In genomic region chr10:86591436-86591835, GRCh38 we compare ENCODE assay signal across 22 cellular contexts.
DNase-seq lines count a peak whose midpoint lies in the region; ATAC-seq and TF ChIP-seq lines count a peak whose summit lies in the region.
"Had no signal": no experiment of that assay in that cellular context is flagged by ENCODE, and none has a peak within 500 bp of the region (broad histone marks: within the 10 kb centered on the region; RNA-seq: fewer than 3 reads in every experiment).

No MANE protein-coding gene starts in this region.

- H2AK9ac ChIP-seq in IMR-90 (replicated peaks; ENCODE audit: low read depth, low read length, poor library complexity), result no peak overlapping the region

- no peak overlapping the region for H3K18ac ChIP-seq in IMR-90 (ENCODE audit: low read depth, low read length)

- no peaks in the 10 kb centered on the region for H3K36me3 ChIP-seq in IMR-90 (ENCODE audit: control insufficient read depth, insufficient read depth, low read length)
- no peaks in the 10 kb centered on the region for H3K36me3 ChIP-seq in naive thymus-derived CD4-positive, alpha-beta T cell (ENCODE audit: control insufficient read depth in 2 of 3, insufficient read depth in 3 of 3, low read length in 3 of 3)
- no peaks in the 10 kb centered on the region for H3K36me3 ChIP-seq in brain microvascular endothelial cell (replicated peaks)
- H3K36me3 ChIP-seq: BE2C, BLaER1 had no signal

- no TSS peak for BruUV-seq in IMR-90 (replicated peaks; lab: Mats Ljungman, UMichigan)

- no peak overlapping the region for H4K91ac ChIP-seq in IMR-90 (ENCODE audit: insufficient read depth, low read depth, low read length)

- ATAC-seq in right cardiac atrium (no peak), IMR-90 (ENCODE audit: low read depth) (no peak), GM21786 (IDR thresholded peaks at IDR 0.05; ENCODE audit: unreplicated experiment) (no peak), HG03439 (IDR thresholded peaks at IDR 0.05; ENCODE audit: unreplicated experiment) (no peak)
- ATAC-seq in naive thymus-derived CD4-positive, alpha-beta T cell, result peak; percentile 18
- ATAC-seq: GM12878 had no signal

- no peak overlapping the region for H3K4ac ChIP-seq in IMR-90 (ENCODE audit: low read depth, low read length)

- in situ Hi-C loops in IMR-90 (cut with MboI; ENCODE audit: low sequenced_read_pairs), result loop anchor here (25.0 kb wide), 1 partner anchor 404 kb away; no protein-coding TSS in a partner anchor
- in situ Hi-C loops in brain microvascular endothelial cell (cut with HindIII; ENCODE audit: low pct_ligation_motif_present, low sequenced_read_pairs), result no loop called here

- no peak overlapping the region for H3K27ac ChIP-seq in right cardiac atrium (ENCODE audit: low read length)
- H3K27ac ChIP-seq in IMR-90 (ENCODE audit: insufficient read depth, low read length), result no peak overlapping the region
- H3K27ac ChIP-seq in naive thymus-derived CD4-positive, alpha-beta T cell (ENCODE audit: low read depth, low read length), result no peak overlapping the region
- no peak overlapping the region for H3K27ac ChIP-seq in brain microvascular endothelial cell
- H3K27ac ChIP-seq: BLaER1 had no signal

- H2BK5ac ChIP-seq in IMR-90 (ENCODE audit: low read depth, low read length, poor library complexity, severe bottlenecking), result no peak overlapping the region

- intact Hi-C loops in cardiac septum (cut with DNase I) (no loop called here), right cardiac atrium (cut with DNase I) (no loop called here), IMR-90 (cut with micrococcal nuclease) (loop anchor here (5.0 kb wide), 1 partner anchor 36 kb away; no protein-coding TSS in a partner anchor)
- intact Hi-C loops in naive thymus-derived CD4-positive, alpha-beta T cell (cut with micrococcal nuclease), result no loop called here

- H3K14ac ChIP-seq in IMR-90 (replicated peaks; ENCODE audit: low read depth, low read length), result no peak overlapping the region

- no peaks in the 10 kb centered on the region for H4K20me1 ChIP-seq in IMR-90 (ENCODE audit: insufficient read depth, low read length)
- H4K20me1 ChIP-seq: BLaER1 had no signal

- DNase-seq in cardiac septum (ENCODE audit: low spot score) (peak; percentile 55), right cardiac atrium (no peak), IMR-90 (no peak), brain microvascular endothelial cell (no peak)
- DNase-seq in naive thymus-derived CD4-positive, alpha-beta T cell, result no peak
- DNase-seq: 8988T; ACHN; BE2C; C1 segment of cervical spinal cord; Caco-2; Calu3; CD4-positive, alpha-beta memory T cell; CD4-positive, CD25-positive, alpha-beta regulatory T cell; CD8-positive, alpha-beta memory T cell; DND-41; EL; GDM1 had no signal

- H3K23ac ChIP-seq in IMR-90 (ENCODE audit: low read depth, low read length), result no peak overlapping the region

- H3K9ac ChIP-seq in IMR-90 (ENCODE audit: low read depth, low read length), result no peak overlapping the region
- H3K9ac ChIP-seq: BLaER1 had no signal

- no peak overlapping the region for H2AK5ac ChIP-seq in IMR-90 (ENCODE audit: low read depth, low read length)

- H3K9me3 ChIP-seq in right cardiac atrium (ENCODE audit: control insufficient read depth, low read length) (no peaks in the 10 kb centered on the region), IMR-90 (ENCODE audit: control insufficient read depth, insufficient read depth, low read length) (no peaks in the 10 kb centered on the region)
- H3K9me3 ChIP-seq in naive thymus-derived CD4-positive, alpha-beta T cell (ENCODE audit: control insufficient read depth in 2 of 3, low read length in 3 of 3), result no peaks in the 10 kb centered on the region
- H3K9me3 ChIP-seq: BE2C, BLaER1, Caco-2 had no signal

- no peak overlapping the region for H4K8ac ChIP-seq in IMR-90 (ENCODE audit: low read depth in 2 of 2, low read length in 2 of 2)

- H3K4me1 ChIP-seq in right cardiac atrium (ENCODE audit: control insufficient read depth, insufficient read depth, low read length) (no peaks in the 10 kb centered on the region), IMR-90 (ENCODE audit: control insufficient read depth, insufficient read depth, low read length) (no peaks in the 10 kb centered on the region)
- no peaks in the 10 kb centered on the region for H3K4me1 ChIP-seq in naive thymus-derived CD4-positive, alpha-beta T cell (ENCODE audit: control insufficient read depth in 2 of 2, insufficient read depth in 2 of 2, low read length in 2 of 2)
- H3K4me1 ChIP-seq: BE2C, BLaER1 had no signal

- H3K4me1 Mint-ChIP-seq in naive thymus-derived CD4-positive, alpha-beta T cell, result peaks cover 0 to 6% (median 0%) of the 10 kb centered on the region in 7 donors
- H3K4me1 Mint-ChIP-seq: CD4-positive, alpha-beta memory T cell; CD4-positive, CD25-positive, alpha-beta regulatory T cell; CD8-positive, alpha-beta memory T cell had no signal

- peak overlapping the region; percentile 43 for H2AFZ ChIP-seq in IMR-90 (replicated peaks; ENCODE audit: low read length, poor library complexity)

- no peak overlapping the region for H3K27ac Mint-ChIP-seq in naive thymus-derived CD4-positive, alpha-beta T cell
- H3K27ac Mint-ChIP-seq: CD4-positive, alpha-beta memory T cell; CD4-positive, CD25-positive, alpha-beta regulatory T cell; CD8-positive, alpha-beta memory T cell had no signal

- WGBS in right cardiac atrium, result 90% methylated on average over 6 of the region's 6 CpGs
- WGBS in IMR-90 (ENCODE audit: extremely low coverage in 2 of 2, insufficient read length in 1 of 2), 2 experiments, result 40% methylated on average over 1 of the region's 6 CpGs; no CpG with 5 or more reads in 1 of the 2 experiments

- POLR2A ChIA-PET in IMR-90 (lab: Charles Lee; ENCODE audit: unreplicated experiment), result no interaction called here
- POLR2A ChIA-PET in naive thymus-derived CD4-positive, alpha-beta T cell (lab: Charles Lee), result no interaction called here

- H2BK120ac ChIP-seq in IMR-90 (ENCODE audit: low read depth, low read length), result no peak overlapping the region

- H3K9me1 ChIP-seq in IMR-90 (ENCODE audit: insufficient read depth, low read length), result peaks cover 2% of the 10 kb centered on the region; the same call in 1 of the 2 replicates

- no peak overlapping the region for H3K4me2 ChIP-seq in IMR-90 (ENCODE audit: low read depth, low read length)
- H3K4me2 ChIP-seq: BLaER1 had no signal

- H3K36me3 Mint-ChIP-seq in naive thymus-derived CD4-positive, alpha-beta T cell, result peaks cover 0 to 3% (median 0%) of the 10 kb centered on the region in 5 donors
- H3K36me3 Mint-ChIP-seq: CD14-positive monocyte; CD4-positive, alpha-beta memory T cell; CD4-positive, CD25-positive, alpha-beta regulatory T cell; CD8-positive, alpha-beta memory T cell had no signal

- peaks cover 0 to 3% (median 0%) of the 10 kb centered on the region in 5 donors for H3K27me3 Mint-ChIP-seq in naive thymus-derived CD4-positive, alpha-beta T cell

- no peak overlapping the region for H2BK15ac ChIP-seq in IMR-90 (ENCODE audit: low read depth, low read length)

- H3K4me3 Mint-ChIP-seq in naive thymus-derived CD4-positive, alpha-beta T cell, result no peak overlapping the region
- H3K4me3 Mint-ChIP-seq: CD14-positive monocyte; CD4-positive, alpha-beta memory T cell; CD4-positive, CD25-positive, alpha-beta regulatory T cell; CD8-positive, alpha-beta memory T cell had no signal

- no peaks in the 10 kb centered on the region for H3K79me1 ChIP-seq in IMR-90 (ENCODE audit: low read depth in 1 of 2, low read length in 2 of 2)

- dilution Hi-C loops in IMR-90 (cut with HindIII; ENCODE audit: low sequenced_read_pairs, unreplicated experiment), result no loop called here

- H3K27me3 ChIP-seq in right cardiac atrium (ENCODE audit: control insufficient read depth, insufficient read depth) (no peaks in the 10 kb centered on the region), IMR-90 (ENCODE audit: control insufficient read depth, insufficient read depth, low read length) (no peaks in the 10 kb centered on the region), brain microvascular endothelial cell (replicated peaks) (no peaks in the 10 kb centered on the region)
- no peaks in the 10 kb centered on the region for H3K27me3 ChIP-seq in naive thymus-derived CD4-positive, alpha-beta T cell (ENCODE audit: control insufficient read depth in 2 of 2, insufficient read depth in 2 of 2, low read length in 2 of 2)
- H3K27me3 ChIP-seq: BE2C, BLaER1 had no signal

- no peak overlapping the region for H4K5ac ChIP-seq in IMR-90 (ENCODE audit: low read depth, low read length)

- H2BK20ac ChIP-seq in IMR-90 (ENCODE audit: low read depth, low read length), result no peak overlapping the region

- TF ChIP-seq POLR2A in IMR-90 (IDR thresholded peaks at IDR 0.05; ENCODE audit: low read depth, low read length), result no peak

- peaks cover 0 to 3% (median 0%) of the 10 kb centered on the region in 11 donors for H3K9me3 Mint-ChIP-seq in naive thymus-derived CD4-positive, alpha-beta T cell
- H3K9me3 Mint-ChIP-seq: CD14-positive monocyte; CD8-positive, alpha-beta memory T cell had no signal

- CTCF ChIA-PET in IMR-90 (lab: Yijun Ruan, JAX), result interaction anchor here (1.5 kb wide), 1 partner anchor 191 kb away, joined by 3 read pairs; no protein-coding TSS in a partner anchor
- CTCF ChIA-PET in naive thymus-derived CD4-positive, alpha-beta T cell (lab: Charles Lee), result no interaction called here

- TF ChIP-seq CTCF in IMR-90 (conservative IDR thresholded peaks at IDR 0.05; ENCODE audit: low read depth, low read length) (no peak), brain microvascular endothelial cell (IDR thresholded peaks at IDR 0.05; ENCODE audit: low read depth, low read length, missing control alignments) (no peak)

- H3K4me3 ChIP-seq in right cardiac atrium (ENCODE audit: low read length) (no peak overlapping the region), IMR-90 (ENCODE audit: insufficient read depth, low read depth, low read length) (no peak overlapping the region), brain microvascular endothelial cell (ENCODE audit: low read depth, low read length) (no peak overlapping the region)
- no peak overlapping the region for H3K4me3 ChIP-seq in naive thymus-derived CD4-positive, alpha-beta T cell (ENCODE audit: low read length)
- H3K4me3 ChIP-seq: BLaER1, GM12878 had no signal

- no peak for TF ChIP-seq RAD21 in IMR-90 (IDR thresholded peaks at IDR 0.05; ENCODE audit: low read length)

- no peak overlapping the region for H3K56ac ChIP-seq in IMR-90 (ENCODE audit: extremely low read depth, insufficient read depth, low read length)

TF ChIP-seq in IMR-90, 13 proteins besides CTCF, POLR2A, EP300 and RAD21 (continues in another document):
- TF ChIP-seq MXI1 (IDR thresholded peaks at IDR 0.05; ENCODE audit: borderline replicate concordance, low read depth, low read length) (no peak), NFE2L2 (IDR thresholded peaks at IDR 0.05; ENCODE audit: low read depth, low read length) (no peak), MAFK (IDR thresholded peaks at IDR 0.05; ENCODE audit: low read depth, low read length) (no peak), RCOR1 (IDR thresholded peaks at IDR 0.05; ENCODE audit: insufficient replicate concordance, low read length) (no peak), MAZ (IDR thresholded peaks at IDR 0.05; ENCODE audit: borderline replicate concordance, low read depth, low read length) (no peak), SMC3 (IDR thresholded peaks at IDR 0.05; ENCODE audit: low read depth, low read length) (no peak), FOS (IDR thresholded peaks at IDR 0.05; ENCODE audit: low read depth, low read length) (no peak), CEBPB (IDR thresholded peaks at IDR 0.05; ENCODE audit: low read depth, low read length) (no peak)
